1 cellular context compared by ENCODE assay signal in the genomic region with DNA sequence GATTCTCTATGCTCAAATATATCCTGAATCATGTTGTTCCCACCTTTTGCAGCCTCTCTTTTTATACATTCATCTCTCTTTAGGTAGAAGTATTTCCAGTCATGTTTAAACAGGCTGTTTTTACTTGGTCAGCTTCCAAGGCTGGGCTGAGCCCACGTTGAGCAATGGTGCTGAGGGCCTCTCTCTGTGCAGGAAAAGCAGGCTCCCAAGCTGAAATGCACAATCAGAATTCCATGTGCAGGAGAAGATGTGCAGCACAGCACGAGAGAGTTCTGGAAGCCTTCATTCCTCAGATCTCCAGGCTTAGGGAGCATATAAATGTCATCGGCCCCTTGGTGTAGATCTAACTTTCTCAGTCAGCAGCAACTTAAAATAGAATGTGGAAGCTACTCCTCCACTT.
TF ChIP-seq lines count a peak whose summit lies in the region.

No MANE protein-coding gene starts in this region.

TF ChIP-seq in HepG2, 621 proteins besides CTCF, POLR2A, EP300 and RAD21 (continued from another document):
- TF ChIP-seq TEF (CRISPR knock-in tag; IDR thresholded peaks at IDR 0.05), result no peak
- no peak for TF ChIP-seq DMAP1 (CRISPR knock-in tag; IDR thresholded peaks at IDR 0.05)
- TF ChIP-seq MZF1 (CRISPR knock-in tag; IDR thresholded peaks at IDR 0.05; ENCODE audit: borderline replicate concordance), result no peak
- TF ChIP-seq NR2F2 (IDR thresholded peaks at IDR 0.05; ENCODE audit: borderline replicate concordance, low read depth), result no peak
- TF ChIP-seq PAWR (CRISPR knock-in tag; IDR thresholded peaks at IDR 0.05; ENCODE audit: borderline replicate concordance), result no peak
- no peak for TF ChIP-seq ZNF749 (CRISPR knock-in tag; IDR thresholded peaks at IDR 0.05; ENCODE audit: borderline replicate concordance)
- TF ChIP-seq ZNF816 (CRISPR knock-in tag; IDR thresholded peaks at IDR 0.05; ENCODE audit: borderline replicate concordance), result no peak
